In the genomic region with DNA sequence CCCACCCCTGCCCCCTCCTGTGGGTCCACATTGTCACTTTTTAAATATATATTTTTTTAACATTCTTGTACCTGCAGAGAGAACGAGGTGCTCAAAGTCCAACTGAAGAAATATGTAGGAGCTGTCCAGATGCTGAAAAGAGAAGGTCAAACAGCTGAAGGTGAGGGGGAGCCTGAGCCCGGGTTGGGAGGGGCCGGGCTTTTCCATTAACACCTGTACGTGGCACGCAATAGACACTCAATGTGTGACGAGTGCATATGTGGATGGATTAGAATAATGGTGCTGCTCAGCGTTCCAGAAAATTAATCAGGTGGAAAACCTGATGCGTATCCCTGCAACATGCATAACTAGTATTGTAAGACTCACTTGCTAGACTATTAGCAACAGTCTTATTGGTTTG, we compare ENCODE assay signal across 1 cellular context.
TF ChIP-seq lines count a peak whose summit lies in the region.

No MANE protein-coding gene starts in this region.

TF ChIP-seq in GM23338, 12 proteins besides CTCF, POLR2A, EP300 and RAD21:
- TF ChIP-seq, protein P1, sequence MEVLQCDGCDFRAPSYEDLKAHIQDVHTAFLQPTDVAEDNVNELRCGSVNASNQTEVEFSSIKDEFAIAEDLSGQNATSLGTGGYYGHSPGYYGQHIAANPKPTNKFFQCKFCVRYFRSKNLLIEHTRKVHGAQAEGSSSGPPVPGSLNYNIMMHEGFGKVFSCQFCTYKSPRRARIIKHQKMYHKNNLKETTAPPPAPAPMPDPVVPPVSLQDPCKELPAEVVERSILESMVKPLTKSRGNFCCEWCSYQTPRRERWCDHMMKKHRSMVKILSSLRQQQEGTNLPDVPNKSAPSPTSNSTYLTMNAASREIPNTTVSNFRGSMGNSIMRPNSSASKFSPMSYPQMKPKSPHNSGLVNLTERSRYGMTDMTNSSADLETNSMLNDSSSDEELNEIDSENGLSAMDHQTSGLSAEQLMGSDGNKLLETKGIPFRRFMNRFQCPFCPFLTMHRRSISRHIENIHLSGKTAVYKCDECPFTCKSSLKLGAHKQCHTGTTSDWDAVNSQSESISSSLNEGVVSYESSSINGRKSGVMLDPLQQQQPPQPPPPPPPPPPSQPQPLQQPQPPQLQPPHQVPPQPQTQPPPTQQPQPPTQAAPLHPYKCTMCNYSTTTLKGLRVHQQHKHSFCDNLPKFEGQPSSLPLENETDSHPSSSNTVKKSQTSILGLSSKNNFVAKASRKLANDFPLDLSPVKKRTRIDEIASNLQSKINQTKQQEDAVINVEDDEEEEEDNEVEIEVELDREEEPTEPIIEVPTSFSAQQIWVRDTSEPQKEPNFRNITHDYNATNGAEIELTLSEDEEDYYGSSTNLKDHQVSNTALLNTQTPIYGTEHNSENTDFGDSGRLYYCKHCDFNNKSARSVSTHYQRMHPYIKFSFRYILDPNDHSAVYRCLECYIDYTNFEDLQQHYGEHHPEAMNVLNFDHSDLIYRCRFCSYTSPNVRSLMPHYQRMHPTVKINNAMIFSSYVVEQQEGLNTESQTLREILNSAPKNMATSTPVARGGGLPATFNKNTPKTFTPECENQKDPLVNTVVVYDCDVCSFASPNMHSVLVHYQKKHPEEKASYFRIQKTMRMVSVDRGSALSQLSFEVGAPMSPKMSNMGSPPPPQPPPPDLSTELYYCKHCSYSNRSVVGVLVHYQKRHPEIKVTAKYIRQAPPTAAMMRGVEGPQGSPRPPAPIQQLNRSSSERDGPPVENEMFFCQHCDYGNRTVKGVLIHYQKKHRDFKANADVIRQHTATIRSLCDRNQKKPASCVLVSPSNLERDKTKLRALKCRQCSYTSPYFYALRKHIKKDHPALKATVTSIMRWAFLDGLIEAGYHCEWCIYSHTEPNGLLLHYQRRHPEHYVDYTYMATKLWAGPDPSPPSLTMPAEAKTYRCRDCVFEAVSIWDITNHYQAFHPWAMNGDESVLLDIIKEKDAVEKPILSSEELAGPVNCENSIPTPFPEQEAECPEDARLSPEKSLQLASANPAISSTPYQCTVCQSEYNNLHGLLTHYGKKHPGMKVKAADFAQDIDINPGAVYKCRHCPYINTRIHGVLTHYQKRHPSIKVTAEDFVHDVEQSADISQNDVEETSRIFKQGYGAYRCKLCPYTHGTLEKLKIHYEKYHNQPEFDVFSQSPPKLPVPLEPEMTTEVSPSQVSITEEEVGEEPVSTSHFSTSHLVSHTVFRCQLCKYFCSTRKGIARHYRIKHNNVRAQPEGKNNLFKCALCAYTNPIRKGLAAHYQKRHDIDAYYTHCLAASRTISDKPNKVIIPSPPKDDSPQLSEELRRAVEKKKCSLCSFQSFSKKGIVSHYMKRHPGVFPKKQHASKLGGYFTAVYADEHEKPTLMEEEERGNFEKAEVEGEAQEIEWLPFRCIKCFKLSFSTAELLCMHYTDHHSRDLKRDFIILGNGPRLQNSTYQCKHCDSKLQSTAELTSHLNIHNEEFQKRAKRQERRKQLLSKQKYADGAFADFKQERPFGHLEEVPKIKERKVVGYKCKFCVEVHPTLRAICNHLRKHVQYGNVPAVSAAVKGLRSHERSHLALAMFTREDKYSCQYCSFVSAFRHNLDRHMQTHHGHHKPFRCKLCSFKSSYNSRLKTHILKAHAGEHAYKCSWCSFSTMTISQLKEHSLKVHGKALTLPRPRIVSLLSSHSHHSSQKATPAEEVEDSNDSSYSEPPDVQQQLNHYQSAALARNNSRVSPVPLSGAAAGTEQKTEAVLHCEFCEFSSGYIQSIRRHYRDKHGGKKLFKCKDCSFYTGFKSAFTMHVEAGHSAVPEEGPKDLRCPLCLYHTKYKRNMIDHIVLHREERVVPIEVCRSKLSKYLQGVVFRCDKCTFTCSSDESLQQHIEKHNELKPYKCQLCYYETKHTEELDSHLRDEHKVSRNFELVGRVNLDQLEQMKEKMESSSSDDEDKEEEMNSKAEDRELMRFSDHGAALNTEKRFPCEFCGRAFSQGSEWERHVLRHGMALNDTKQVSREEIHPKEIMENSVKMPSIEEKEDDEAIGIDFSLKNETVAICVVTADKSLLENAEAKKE (CRISPR knock-in tag; IDR thresholded peaks at IDR 0.05) = no peak
- TF ChIP-seq JUNB (IDR thresholded peaks at IDR 0.05; ENCODE audit: unreplicated experiment) = no peak
- TF ChIP-seq POLR2AphosphoS5 (IDR thresholded peaks at IDR 0.05; ENCODE audit: low read depth) = no peak
- TF ChIP-seq ZNF114 (CRISPR knock-in tag; IDR thresholded peaks at IDR 0.05) = no peak
- TF ChIP-seq NANOG (IDR thresholded peaks at IDR 0.05; ENCODE audit: borderline replicate concordance) = no peak
- TF ChIP-seq, protein P2, sequence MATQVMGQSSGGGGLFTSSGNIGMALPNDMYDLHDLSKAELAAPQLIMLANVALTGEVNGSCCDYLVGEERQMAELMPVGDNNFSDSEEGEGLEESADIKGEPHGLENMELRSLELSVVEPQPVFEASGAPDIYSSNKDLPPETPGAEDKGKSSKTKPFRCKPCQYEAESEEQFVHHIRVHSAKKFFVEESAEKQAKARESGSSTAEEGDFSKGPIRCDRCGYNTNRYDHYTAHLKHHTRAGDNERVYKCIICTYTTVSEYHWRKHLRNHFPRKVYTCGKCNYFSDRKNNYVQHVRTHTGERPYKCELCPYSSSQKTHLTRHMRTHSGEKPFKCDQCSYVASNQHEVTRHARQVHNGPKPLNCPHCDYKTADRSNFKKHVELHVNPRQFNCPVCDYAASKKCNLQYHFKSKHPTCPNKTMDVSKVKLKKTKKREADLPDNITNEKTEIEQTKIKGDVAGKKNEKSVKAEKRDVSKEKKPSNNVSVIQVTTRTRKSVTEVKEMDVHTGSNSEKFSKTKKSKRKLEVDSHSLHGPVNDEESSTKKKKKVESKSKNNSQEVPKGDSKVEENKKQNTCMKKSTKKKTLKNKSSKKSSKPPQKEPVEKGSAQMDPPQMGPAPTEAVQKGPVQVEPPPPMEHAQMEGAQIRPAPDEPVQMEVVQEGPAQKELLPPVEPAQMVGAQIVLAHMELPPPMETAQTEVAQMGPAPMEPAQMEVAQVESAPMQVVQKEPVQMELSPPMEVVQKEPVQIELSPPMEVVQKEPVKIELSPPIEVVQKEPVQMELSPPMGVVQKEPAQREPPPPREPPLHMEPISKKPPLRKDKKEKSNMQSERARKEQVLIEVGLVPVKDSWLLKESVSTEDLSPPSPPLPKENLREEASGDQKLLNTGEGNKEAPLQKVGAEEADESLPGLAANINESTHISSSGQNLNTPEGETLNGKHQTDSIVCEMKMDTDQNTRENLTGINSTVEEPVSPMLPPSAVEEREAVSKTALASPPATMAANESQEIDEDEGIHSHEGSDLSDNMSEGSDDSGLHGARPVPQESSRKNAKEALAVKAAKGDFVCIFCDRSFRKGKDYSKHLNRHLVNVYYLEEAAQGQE (IDR thresholded peaks at IDR 0.05; ENCODE audit: unreplicated experiment) = peak; percentile 73
- no peak for TF ChIP-seq CREB1 (CRISPR knock-in tag; IDR thresholded peaks at IDR 0.05; ENCODE audit: low read depth)
